In genomic region chr15:69082041-69082502, GRCh38 we compare ENCODE assay signal across 11 cellular contexts.
DNase-seq lines count a peak whose midpoint lies in the region; ATAC-seq, FAIRE-seq and TF ChIP-seq lines count a peak whose summit lies in the region.
"Had no signal": no experiment of that assay in that cellular context is flagged by ENCODE, and none has a peak within 500 bp of the region (broad histone marks: within the 10 kb centered on the region; RNA-seq: fewer than 3 reads in every experiment).

No MANE protein-coding gene starts in this region.

- H3K36me3 ChIP-seq in RWPE2 (ENCODE audit: low read depth) (no peaks in the 10 kb centered on the region), endothelial cell of umbilical vein (ENCODE audit: control insufficient read depth in 2 of 2, extremely low read depth in 1 of 2, insufficient read depth in 2 of 2, low read length in 2 of 2) (no peaks in the 10 kb centered on the region), muscle layer of colon (ENCODE audit: insufficient read depth, low read length) (no peaks in the 10 kb centered on the region), upper lobe of right lung (no peaks in the 10 kb centered on the region), H7 (replicated peaks; ENCODE audit: control insufficient read depth, insufficient read depth, low read length) (no peaks in the 10 kb centered on the region)
- H3K36me3 ChIP-seq: MG63 had no signal

- H3K27me3 ChIP-seq in RWPE2 (ENCODE audit: insufficient read depth, poor library complexity, severe bottlenecking) (no peaks in the 10 kb centered on the region), endothelial cell of umbilical vein (ENCODE audit: control insufficient read depth in 2 of 2, insufficient read depth in 2 of 2, low read length in 2 of 2) (no peaks in the 10 kb centered on the region), muscle layer of colon (ENCODE audit: control insufficient read depth in 1 of 2, insufficient read depth in 2 of 2, low read length in 2 of 2) (no peaks in the 10 kb centered on the region), upper lobe of right lung (no peaks in the 10 kb centered on the region), H7 (ENCODE audit: control insufficient read depth, insufficient read depth, low read length) (peaks cover 4% of the 10 kb centered on the region)
- H3K27me3 ChIP-seq: MG63 had no signal

- DNase-seq in RWPE2 (ENCODE audit: low spot score): no peak
- DNase-seq in endothelial cell of umbilical vein (ENCODE audit: low read depth, low spot score): peak; percentile 78
- DNase-seq in upper lobe of right lung: no peak
- DNase-seq in GM19239 (ENCODE audit: insufficient read length, low spot score): no peak
- DNase-seq in H7: no peak
- no peak for DNase-seq in cerebellar nuclear complex (lab: John Stamatoyannopoulos, UW)
- DNase-seq: stimulated activated naive B cell treated with anti-CD40 and anti-IgM and Interleukin-4, amounts not matched to agents 10 μg/mL and 1 μg/mL and 100 μg/mL, for 72 hours had no signal

- H3K4me1 ChIP-seq in RWPE2 (ENCODE audit: insufficient read depth, poor library complexity, severe bottlenecking) (peaks cover 7% of the 10 kb centered on the region), endothelial cell of umbilical vein (ENCODE audit: control insufficient read depth, extremely low read depth, insufficient read depth, low read length) (peaks cover 34% of the 10 kb centered on the region), muscle layer of colon (ENCODE audit: insufficient read depth, low read length) (no peaks in the 10 kb centered on the region), upper lobe of right lung (peaks cover 29% of the 10 kb centered on the region)

- no peak overlapping the region for H3K27ac ChIP-seq in RWPE2 (ENCODE audit: poor library complexity, severe bottlenecking)
- peak overlapping the region; percentile 95 for H3K27ac ChIP-seq in endothelial cell of umbilical vein (ENCODE audit: insufficient read depth, low read depth, low read length)
- peak overlapping the region; percentile 30 for H3K27ac ChIP-seq in muscle layer of colon (ENCODE audit: low read depth, low read length)
- peak overlapping the region; percentile 78 for H3K27ac ChIP-seq in upper lobe of right lung

- H3K79me2 ChIP-seq in endothelial cell of umbilical vein (ENCODE audit: control insufficient read depth, insufficient read depth, low read length): no peaks in the 10 kb centered on the region

- BruUV-seq in endothelial cell of umbilical vein (replicated peaks; lab: Mats Ljungman, UMichigan): no TSS peak

- H3K9me3 ChIP-seq in RWPE2 (ENCODE audit: severe bottlenecking) (no peaks in the 10 kb centered on the region), endothelial cell of umbilical vein (replicated peaks; ENCODE audit: control insufficient read depth, insufficient read depth, low read length) (no peaks in the 10 kb centered on the region), muscle layer of colon (ENCODE audit: low read length) (no peaks in the 10 kb centered on the region), upper lobe of right lung (no peaks in the 10 kb centered on the region)
- H3K9me3 ChIP-seq: MG63 had no signal

- FAIRE-seq in endothelial cell of umbilical vein (lab: Jason Lieb, UNC) (no peak), GM19239 (lab: Jason Lieb, UNC) (no peak)
- FAIRE-seq: G401.6, TTC549 had no signal

- intact Hi-C loops in endothelial cell of umbilical vein (cut with micrococcal nuclease) (loop anchor here (5.0 kb wide), 1 partner anchor 320 kb away; no protein-coding TSS in a partner anchor), upper lobe of right lung (cut with DNase I) (no loop called here)

- H3K4me3 ChIP-seq in RWPE2 (ENCODE audit: severe bottlenecking) (no peak overlapping the region), endothelial cell of umbilical vein (replicated peaks in 1 of 3; ENCODE audit: insufficient read depth in 1 of 3, low read depth in 1 of 3, low read length in 3 of 3) (peak overlapping the region in 1 of 3 experiments; percentile 13), muscle layer of colon (ENCODE audit: low read depth in 1 of 2, low read length in 2 of 2) (no peak overlapping the region), upper lobe of right lung (no peak overlapping the region), H7 (ENCODE audit: insufficient read depth, low read depth, low read length) (no peak overlapping the region)
- H3K4me3 ChIP-seq: MG63 had no signal

- POLR2A ChIA-PET in endothelial cell of umbilical vein (lab: Charles Lee): interaction anchor here (1.5 to 2.0 kb wide), 2 partner anchors 72 to 79 kb away, joined by 11 to 12 read pairs; partner anchors contain the start of gene GLCE

- H3K9me1 ChIP-seq in endothelial cell of umbilical vein (replicated peaks; ENCODE audit: control insufficient read depth, extremely low read depth, insufficient read depth, low read length): no peaks in the 10 kb centered on the region

- H3K9ac ChIP-seq in endothelial cell of umbilical vein (replicated peaks; ENCODE audit: extremely low read depth, insufficient read depth, low read length) (peak overlapping the region; percentile 79), muscle layer of colon (ENCODE audit: low read length) (no peak overlapping the region)

- dilution Hi-C loops in endothelial cell of umbilical vein (cut with MboI; ENCODE audit: extremely low pct_ligation_motif_present, low sequenced_read_pairs): no loop called here

- no peaks in the 10 kb centered on the region for H4K20me1 ChIP-seq in endothelial cell of umbilical vein (replicated peaks; ENCODE audit: control insufficient read depth, extremely low read depth, insufficient read depth, low read length)

- TF ChIP-seq CTCF in RWPE2 (IDR thresholded peaks at IDR 0.05; ENCODE audit: poor library complexity, severe bottlenecking) (no peak), endothelial cell of umbilical vein (IDR thresholded peaks at IDR 0.05; ENCODE audit: extremely low read depth in 1 of 2, insufficient read depth in 1 of 2, low read depth in 1 of 2, low read length in 2 of 2) (no peak), upper lobe of right lung (IDR thresholded peaks at IDR 0.05) (no peak)

- H2AFZ ChIP-seq in endothelial cell of umbilical vein (ENCODE audit: low read depth, low read length): peak overlapping the region; percentile 14

- CTCF ChIA-PET in endothelial cell of umbilical vein (lab: Charles Lee): interaction anchor here (1.0 to 2.5 kb wide), 15 partner anchors 9 to 313 kb away, joined by 3 to 18 read pairs (median 5); partner anchors contain the start of gene GLCE

- TF ChIP-seq POLR2A in endothelial cell of umbilical vein (IDR thresholded peaks at IDR 0.05; ENCODE audit: low read depth, low read length): no peak

- H3K4me2 ChIP-seq in endothelial cell of umbilical vein (ENCODE audit: insufficient read depth, low read length): peak overlapping the region; percentile 68

- 0 out of 3 replicates have a peak, but pooled peaks have one; percentile 24 for ATAC-seq in RWPE2 (ENCODE audit: low read depth)
- peak; percentile 73 for ATAC-seq in upper lobe of right lung
- ATAC-seq: stimulated activated naive B cell treated with anti-CD40 and anti-IgM and Interleukin-4, amounts not matched to agents 10 μg/mL and 1 μg/mL and 100 μg/mL, for 72 hours had no signal

TF ChIP-seq in endothelial cell of umbilical vein, 7 proteins besides CTCF, POLR2A, EP300 and RAD21:
- TF ChIP-seq GATA2 (IDR thresholded peaks at IDR 0.05; ENCODE audit: insufficient read depth, insufficient read length, low read depth, low read length): no peak
- TF ChIP-seq FOS (IDR thresholded peaks at IDR 0.05; ENCODE audit: borderline replicate concordance, insufficient read depth, low read length): no peak
- TF ChIP-seq EZH2 (IDR thresholded peaks at IDR 0.05; ENCODE audit: borderline replicate concordance, low read depth, low read length, severe bottlenecking): no peak
- no peak for TF ChIP-seq JUN (IDR thresholded peaks at IDR 0.05; ENCODE audit: borderline replicate concordance, insufficient read depth, insufficient read length, low read depth)
- no peak for TF ChIP-seq POLR2AphosphoS5 (IDR thresholded peaks at IDR 0.05; ENCODE audit: insufficient read depth, low read depth, low read length)
- no peak for TF ChIP-seq MAX (IDR thresholded peaks at IDR 0.05; ENCODE audit: insufficient read depth, insufficient read length)
- no peak for TF ChIP-seq MYC (IDR thresholded peaks at IDR 0.05; ENCODE audit: low read depth, low read length)
TF ChIP-seq in endothelial cell of umbilical vein: peak in this region for 0.
